1 cellular context compared by ENCODE assay signal in the genomic region with DNA sequence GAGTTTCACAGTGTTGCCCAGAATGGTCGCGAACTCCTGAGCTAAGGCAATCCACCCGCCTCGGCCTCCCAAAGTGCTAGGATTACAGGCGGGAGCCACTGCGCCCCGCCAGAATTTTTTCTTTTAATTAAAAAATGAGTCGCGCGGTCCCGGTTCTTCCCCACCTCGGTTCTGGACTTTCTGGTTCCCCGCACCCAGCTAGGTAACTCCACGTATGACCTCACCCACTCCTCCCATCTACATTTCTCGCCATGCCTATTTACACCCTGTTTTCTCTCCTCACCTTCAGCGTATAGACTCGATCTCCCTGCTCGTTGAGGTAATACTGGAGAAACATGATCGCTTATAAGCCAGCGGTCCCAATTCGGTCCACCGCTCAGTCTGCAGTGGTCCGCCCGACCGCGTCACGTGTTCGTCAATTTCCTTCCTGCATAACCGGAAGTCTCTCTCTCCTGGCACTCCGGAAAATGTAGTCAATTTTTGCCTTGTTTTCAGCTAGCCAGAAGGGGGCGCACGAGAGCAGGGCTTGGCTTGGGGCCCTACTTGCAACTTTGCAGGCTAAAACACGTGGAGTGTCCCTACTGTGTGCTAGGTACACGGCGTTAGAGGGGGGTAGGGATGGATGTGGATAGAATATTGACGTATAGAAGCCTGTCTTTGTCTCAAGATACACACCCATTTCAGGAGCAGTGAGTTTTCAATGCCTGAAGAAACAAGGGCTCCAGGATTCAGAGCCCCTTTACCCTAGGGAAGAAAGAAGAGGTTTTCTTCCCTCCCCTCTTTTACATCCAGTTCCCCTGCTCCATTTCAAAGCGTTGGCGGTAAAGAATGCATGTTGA.
TF ChIP-seq lines count a peak whose summit lies in the region.

A gene (minus strand): TSS at position 400 of the 839 bp plus-strand sequence. CDS start 63 bp downstream, at position 337.
A gene with protein sequence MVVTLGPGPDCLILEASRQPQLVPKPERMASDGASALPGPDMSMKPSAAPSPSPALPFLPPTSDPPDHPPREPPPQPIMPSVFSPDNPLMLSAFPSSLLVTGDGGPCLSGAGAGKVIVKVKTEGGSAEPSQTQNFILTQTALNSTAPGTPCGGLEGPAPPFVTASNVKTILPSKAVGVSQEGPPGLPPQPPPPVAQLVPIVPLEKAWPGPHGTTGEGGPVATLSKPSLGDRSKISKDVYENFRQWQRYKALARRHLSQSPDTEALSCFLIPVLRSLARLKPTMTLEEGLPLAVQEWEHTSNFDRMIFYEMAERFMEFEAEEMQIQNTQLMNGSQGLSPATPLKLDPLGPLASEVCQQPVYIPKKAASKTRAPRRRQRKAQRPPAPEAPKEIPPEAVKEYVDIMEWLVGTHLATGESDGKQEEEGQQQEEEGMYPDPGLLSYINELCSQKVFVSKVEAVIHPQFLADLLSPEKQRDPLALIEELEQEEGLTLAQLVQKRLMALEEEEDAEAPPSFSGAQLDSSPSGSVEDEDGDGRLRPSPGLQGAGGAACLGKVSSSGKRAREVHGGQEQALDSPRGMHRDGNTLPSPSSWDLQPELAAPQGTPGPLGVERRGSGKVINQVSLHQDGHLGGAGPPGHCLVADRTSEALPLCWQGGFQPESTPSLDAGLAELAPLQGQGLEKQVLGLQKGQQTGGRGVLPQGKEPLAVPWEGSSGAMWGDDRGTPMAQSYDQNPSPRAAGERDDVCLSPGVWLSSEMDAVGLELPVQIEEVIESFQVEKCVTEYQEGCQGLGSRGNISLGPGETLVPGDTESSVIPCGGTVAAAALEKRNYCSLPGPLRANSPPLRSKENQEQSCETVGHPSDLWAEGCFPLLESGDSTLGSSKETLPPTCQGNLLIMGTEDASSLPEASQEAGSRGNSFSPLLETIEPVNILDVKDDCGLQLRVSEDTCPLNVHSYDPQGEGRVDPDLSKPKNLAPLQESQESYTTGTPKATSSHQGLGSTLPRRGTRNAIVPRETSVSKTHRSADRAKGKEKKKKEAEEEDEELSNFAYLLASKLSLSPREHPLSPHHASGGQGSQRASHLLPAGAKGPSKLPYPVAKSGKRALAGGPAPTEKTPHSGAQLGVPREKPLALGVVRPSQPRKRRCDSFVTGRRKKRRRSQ (plus strand): TSS at position 579 of the 839 bp plus-strand sequence. CDS start 382 bp downstream, outside the sequence.

TF ChIP-seq in IMR-90, 13 proteins besides CTCF, POLR2A, EP300 and RAD21:
- no peak for TF ChIP-seq MAFK (IDR thresholded peaks at IDR 0.05; ENCODE audit: low read depth, low read length)
- TF ChIP-seq FOS (IDR thresholded peaks at IDR 0.05; ENCODE audit: low read depth, low read length) = no peak
- no peak for TF ChIP-seq RCOR1 (IDR thresholded peaks at IDR 0.05; ENCODE audit: insufficient replicate concordance, low read length)
- TF ChIP-seq, protein P1, sequence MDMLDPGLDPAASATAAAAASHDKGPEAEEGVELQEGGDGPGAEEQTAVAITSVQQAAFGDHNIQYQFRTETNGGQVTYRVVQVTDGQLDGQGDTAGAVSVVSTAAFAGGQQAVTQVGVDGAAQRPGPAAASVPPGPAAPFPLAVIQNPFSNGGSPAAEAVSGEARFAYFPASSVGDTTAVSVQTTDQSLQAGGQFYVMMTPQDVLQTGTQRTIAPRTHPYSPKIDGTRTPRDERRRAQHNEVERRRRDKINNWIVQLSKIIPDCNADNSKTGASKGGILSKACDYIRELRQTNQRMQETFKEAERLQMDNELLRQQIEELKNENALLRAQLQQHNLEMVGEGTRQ (IDR thresholded peaks at IDR 0.05; ENCODE audit: low read depth, low read length) = peak; percentile 98
- 0 out of 2 replicates have a peak, but pooled peaks have one; percentile 53 for TF ChIP-seq MXI1 (IDR thresholded peaks at IDR 0.05; ENCODE audit: borderline replicate concordance, low read depth, low read length)
- TF ChIP-seq SMC3 (IDR thresholded peaks at IDR 0.05; ENCODE audit: low read depth, low read length) = peak; percentile 78
- TF ChIP-seq BHLHE40 (IDR thresholded peaks at IDR 0.05; ENCODE audit: low read depth, low read length) = peak; percentile 75
- no peak for TF ChIP-seq CHD1 (IDR thresholded peaks at IDR 0.05; ENCODE audit: low read depth, low read length)
- TF ChIP-seq CEBPB (IDR thresholded peaks at IDR 0.05; ENCODE audit: low read depth, low read length) = no peak
- TF ChIP-seq RFX5 (IDR thresholded peaks at IDR 0.05; ENCODE audit: low read depth, low read length) = no peak
- TF ChIP-seq, protein P2, sequence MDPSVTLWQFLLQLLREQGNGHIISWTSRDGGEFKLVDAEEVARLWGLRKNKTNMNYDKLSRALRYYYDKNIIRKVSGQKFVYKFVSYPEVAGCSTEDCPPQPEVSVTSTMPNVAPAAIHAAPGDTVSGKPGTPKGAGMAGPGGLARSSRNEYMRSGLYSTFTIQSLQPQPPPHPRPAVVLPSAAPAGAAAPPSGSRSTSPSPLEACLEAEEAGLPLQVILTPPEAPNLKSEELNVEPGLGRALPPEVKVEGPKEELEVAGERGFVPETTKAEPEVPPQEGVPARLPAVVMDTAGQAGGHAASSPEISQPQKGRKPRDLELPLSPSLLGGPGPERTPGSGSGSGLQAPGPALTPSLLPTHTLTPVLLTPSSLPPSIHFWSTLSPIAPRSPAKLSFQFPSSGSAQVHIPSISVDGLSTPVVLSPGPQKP (IDR thresholded peaks at IDR 0.05; ENCODE audit: borderline replicate concordance, low read depth, low read length) = no peak
- peak; percentile 38; the same call in 1 of the 2 replicates for TF ChIP-seq MAZ (IDR thresholded peaks at IDR 0.05; ENCODE audit: borderline replicate concordance, low read depth, low read length)
- no peak for TF ChIP-seq NFE2L2 (IDR thresholded peaks at IDR 0.05; ENCODE audit: low read depth, low read length)
